In the genomic region with DNA sequence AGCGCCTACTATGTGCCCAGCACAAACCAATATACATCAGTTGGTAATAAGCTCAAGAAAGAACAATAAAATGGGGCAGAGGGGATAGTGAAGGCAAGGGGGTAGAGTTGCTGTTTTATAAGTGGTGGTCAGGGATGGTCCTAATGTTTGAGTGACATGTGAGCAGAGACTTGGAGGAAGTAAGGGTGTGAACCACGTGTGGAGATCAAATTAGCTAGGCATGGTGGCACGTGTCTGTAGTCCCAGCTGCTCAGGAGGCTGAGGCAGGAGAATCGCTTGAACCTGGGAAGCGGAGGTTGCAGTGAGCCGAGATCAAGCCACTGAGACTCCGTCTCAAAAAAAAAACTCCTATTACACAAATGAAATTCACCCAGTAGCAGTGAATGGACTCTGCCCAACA, we compare ENCODE assay signal across 8 cellular contexts. TPM values are rescaled to one million over a fixed set of nuclear protein-coding genes. Genes with fewer than 3 reads are reported as not detected.
"Had no signal": no experiment of that assay in that cellular context is flagged by ENCODE, and none has a peak within 500 bp of the region (broad histone marks: within the 10 kb centered on the region; RNA-seq: fewer than 3 reads in every experiment).

No MANE protein-coding gene starts in this region.

- DNase-seq: H9, HCEC 1CT had no signal

- H3K4me3 ChIP-seq: GM23338 had no signal

- ATAC-seq: GM23338 had no signal

- H3K4me2 ChIP-seq: GM23338 had no signal

- H2AFZ ChIP-seq: GM23338 had no signal

- FAIRE-seq: H1, H54, HTR-8/SVneo had no signal

RNA-seq across cellular contexts. Expression of a gene that starts 56.5 kb away (rescaled TPM):
- total RNA-seq: GM23338, H9, HT-29 had no signal
- polyA plus RNA-seq: H1, IgD-negative memory B cell had no signal
